14 cellular contexts compared by ENCODE assay signal in genomic region chr2:209661286-209661685, GRCh38.
DNase-seq lines count a peak whose midpoint lies in the region; ATAC-seq and TF ChIP-seq lines count a peak whose summit lies in the region.
"Had no signal": no experiment of that assay in that cellular context is flagged by ENCODE, and none has a peak within 500 bp of the region (broad histone marks: within the 10 kb centered on the region; RNA-seq: fewer than 3 reads in every experiment).

No MANE protein-coding gene starts in this region.

- peaks cover 13% of the 10 kb centered on the region for H3K4me1 Mint-ChIP-seq in nephron progenitor cell
- H3K4me1 Mint-ChIP-seq in activated CD8-positive, alpha-beta T cell treated with anti-CD3 and anti-CD28 coated beads, Interleukin-2, amount 10 ng/mL, durations not matched to agents 7 days and 5 days (ENCODE audit: low read depth), result no peaks in the 10 kb centered on the region
- H3K4me1 Mint-ChIP-seq: activated naive CD4-positive, alpha-beta T cell treated with anti-CD3 and anti-CD28 coated beads, Interleukin-2, amount 10 ng/mL, durations not matched to agents 7 days and 5 days had no signal

- no peaks in the 10 kb centered on the region for H3K27me3 Mint-ChIP-seq in nephron progenitor cell (ENCODE audit: low read depth, poor library complexity)
- no peaks in the 10 kb centered on the region for H3K27me3 Mint-ChIP-seq in activated CD8-positive, alpha-beta T cell treated with anti-CD3 and anti-CD28 coated beads, Interleukin-2, amount 10 ng/mL, durations not matched to agents 7 days and 5 days (ENCODE audit: low read depth)
- H3K27me3 Mint-ChIP-seq: activated naive CD4-positive, alpha-beta T cell treated with anti-CD3 and anti-CD28 coated beads, Interleukin-2, amount 10 ng/mL, durations not matched to agents 7 days and 5 days had no signal

- no peak overlapping the region for H3K4me3 ChIP-seq in HAP-1
- H3K4me3 ChIP-seq in dorsolateral prefrontal cortex, result peak overlapping the region; percentile 2 to 65 (median 45)
- H3K4me3 ChIP-seq in psoas muscle, result no peak overlapping the region
- H3K4me3 ChIP-seq in spleen, result no peak overlapping the region
- H3K4me3 ChIP-seq: BLaER1 treated with 17β-estradiol and CSF1 and Interleukin-3, amounts not matched to agents 10 nM and 100 nM; lung had no signal

- TF ChIP-seq POLR2A in spleen (IDR thresholded peaks at IDR 0.05), result no peak

- H3K9me3 ChIP-seq in HAP-1 (no peaks in the 10 kb centered on the region), psoas muscle (peaks cover 5% of the 10 kb centered on the region), spleen (no peaks in the 10 kb centered on the region)

- no peak overlapping the region for H3K27ac Mint-ChIP-seq in nephron progenitor cell
- H3K27ac Mint-ChIP-seq in activated CD8-positive, alpha-beta T cell treated with anti-CD3 and anti-CD28 coated beads, Interleukin-2, amount 10 ng/mL, durations not matched to agents 7 days and 5 days, result no peak overlapping the region
- H3K27ac Mint-ChIP-seq: activated naive CD4-positive, alpha-beta T cell treated with anti-CD3 and anti-CD28 coated beads, Interleukin-2, amount 10 ng/mL, durations not matched to agents 7 days and 5 days; T-helper 2 cell treated with Interferon-gamma antibody and Interleukin-4, amounts not matched to agents 5 μg/mL and 100 μg/mL, for 36 hours had no signal

- intact Hi-C loops in dorsolateral prefrontal cortex (cut with DNase I), result loop anchor here in 1 of 2 donors (10.0 kb wide), 1 partner anchor 76 kb away; no protein-coding TSS in a partner anchor
- intact Hi-C loops in psoas muscle (cut with DNase I), result no loop called here
- intact Hi-C loops in spleen (cut with DNase I; ENCODE audit: low total_unique reads), result no loop called here

- no peaks in the 10 kb centered on the region for H3K36me3 Mint-ChIP-seq in nephron progenitor cell (ENCODE audit: low read depth)
- no peaks in the 10 kb centered on the region for H3K36me3 Mint-ChIP-seq in activated CD8-positive, alpha-beta T cell treated with anti-CD3 and anti-CD28 coated beads, Interleukin-2, amount 10 ng/mL, durations not matched to agents 7 days and 5 days (ENCODE audit: low read depth)
- H3K36me3 Mint-ChIP-seq: activated naive CD4-positive, alpha-beta T cell treated with anti-CD3 and anti-CD28 coated beads, Interleukin-2, amount 10 ng/mL, durations not matched to agents 7 days and 5 days had no signal

- WGBS in psoas muscle, 3 donors, result 65 to 81% (median 76%) methylated on average over 8 of the region's 8 CpGs
- WGBS in spleen, 5 donors, result 53 to 65% (median 61%) methylated on average over 8 of the region's 8 CpGs

- POLR2A ChIA-PET in activated CD8-positive, alpha-beta T cell treated with anti-CD3 and anti-CD28 coated beads, Interleukin-2, amount 10 ng/mL, durations not matched to agents 7 days and 5 days (lab: Charles Lee), result no interaction called here

- TF ChIP-seq CTCF in dorsolateral prefrontal cortex (IDR thresholded peaks at IDR 0.05 in 54 of 56, conservative IDR thresholded peaks at IDR 0.05 in 2 of 56; ENCODE audit: low read depth in 1 of 56, partially characterized antibody in 56 of 56) (no peak), nephron progenitor cell (IDR thresholded peaks at IDR 0.05) (no peak), psoas muscle (IDR thresholded peaks at IDR 0.05) (no peak), spleen (IDR thresholded peaks at IDR 0.05 in 8 of 11, conservative IDR thresholded peaks at IDR 0.05 in 3 of 11) (no peak)

- H3K27ac ChIP-seq in dorsolateral prefrontal cortex (peak overlapping the region in 52 of 59 donors; percentile 0 to 88 (median 58)), psoas muscle (no peak overlapping the region), spleen (no peak overlapping the region)
- H3K27ac ChIP-seq: BLaER1 treated with 17β-estradiol and CSF1 and Interleukin-3, amounts not matched to agents 10 nM and 100 nM had no signal

- CTCF ChIA-PET in activated CD8-positive, alpha-beta T cell treated with anti-CD3 and anti-CD28 coated beads, Interleukin-2, amount 10 ng/mL, durations not matched to agents 7 days and 5 days (lab: Charles Lee), result no interaction called here

- in situ Hi-C loops in HAP-1 (cut with MboI; ENCODE audit: low sequenced_read_pairs), result no loop called here

- DNase-seq in HAP-1 (ENCODE audit: low spot score in 2 of 2) (peak; percentile 63 to 68), NCI-H2227 treated with DMSO at 0.1 percent for 48 hours (lab: John Stamatoyannopoulos, UW) (peak; percentile 96), dorsolateral prefrontal cortex (peak in 9 of 10 donors; percentile 15 to 77 (median 65)), nephron progenitor cell (peak; percentile 5), psoas muscle (no peak), spleen (no peak)
- no peak for DNase-seq in activated CD8-positive, alpha-beta T cell treated with anti-CD3 and anti-CD28 coated beads, Interleukin-2, amount 10 ng/mL, durations not matched to agents 7 days and 5 days
- DNase-seq: activated naive CD4-positive, alpha-beta T cell treated with anti-CD3 and anti-CD28 coated beads, Interleukin-2, amount 10 ng/mL, durations not matched to agents 7 days and 5 days; foreskin melanocyte; stimulated activated naive CD8-positive, alpha-beta T cell treated with anti-CD3 and anti-CD28 coated beads, Interleukin-15, Interleukin-2, amounts not matched to agents 100 U/mL and 50 U/mL, for 24 hours had no signal

- ATAC-seq in psoas muscle, result no peak
- ATAC-seq in HG02610 (IDR thresholded peaks at IDR 0.05; ENCODE audit: unreplicated experiment), result no peak
- no peak for ATAC-seq in activated CD8-positive, alpha-beta T cell treated with anti-CD3 and anti-CD28 coated beads, Interleukin-2, amount 10 ng/mL, durations not matched to agents 7 days and 5 days
- ATAC-seq: stimulated activated naive CD8-positive, alpha-beta T cell treated with anti-CD3 and anti-CD28 coated beads, Interleukin-15, Interleukin-2, amounts not matched to agents 100 U/mL and 50 U/mL, for 24 hours had no signal

- no peaks in the 10 kb centered on the region for H3K27me3 ChIP-seq in HAP-1 (ENCODE audit: low read depth)
- H3K27me3 ChIP-seq in dorsolateral prefrontal cortex, result peaks cover 0 to 3% (median 0%) of the 10 kb centered on the region in 45 donors
- no peaks in the 10 kb centered on the region for H3K27me3 ChIP-seq in psoas muscle (ENCODE audit: insufficient read depth in 3 of 3, low read length in 2 of 3)
- H3K27me3 ChIP-seq in spleen (replicated peaks in 1 of 7), result no peaks in the 10 kb centered on the region
- H3K27me3 ChIP-seq: BLaER1 treated with 17β-estradiol and CSF1 and Interleukin-3, amounts not matched to agents 10 nM and 100 nM had no signal

- peaks cover 23% of the 10 kb centered on the region for H3K4me1 ChIP-seq in HAP-1
- no peaks in the 10 kb centered on the region for H3K4me1 ChIP-seq in psoas muscle
- no peaks in the 10 kb centered on the region for H3K4me1 ChIP-seq in spleen
- H3K4me1 ChIP-seq: BLaER1 treated with 17β-estradiol and CSF1 and Interleukin-3, amounts not matched to agents 10 nM and 100 nM had no signal

- peak overlapping the region; percentile 64 for H3K4me3 Mint-ChIP-seq in nephron progenitor cell
- no peak overlapping the region for H3K4me3 Mint-ChIP-seq in activated CD8-positive, alpha-beta T cell treated with anti-CD3 and anti-CD28 coated beads, Interleukin-2, amount 10 ng/mL, durations not matched to agents 7 days and 5 days
- H3K4me3 Mint-ChIP-seq: activated naive CD4-positive, alpha-beta T cell treated with anti-CD3 and anti-CD28 coated beads, Interleukin-2, amount 10 ng/mL, durations not matched to agents 7 days and 5 days; T-helper 2 cell treated with Interferon-gamma antibody and Interleukin-4, amounts not matched to agents 5 μg/mL and 100 μg/mL, for 36 hours had no signal

- H3K36me3 ChIP-seq in HAP-1 (replicated peaks) (no peaks in the 10 kb centered on the region), psoas muscle (ENCODE audit: insufficient read depth in 1 of 2, low read depth in 1 of 2) (no peaks in the 10 kb centered on the region), spleen (no peaks in the 10 kb centered on the region)
- H3K36me3 ChIP-seq: BLaER1 treated with 17β-estradiol and CSF1 and Interleukin-3, amounts not matched to agents 10 nM and 100 nM had no signal

- no peaks in the 10 kb centered on the region for H3K9me3 Mint-ChIP-seq in nephron progenitor cell
- peaks cover 4% of the 10 kb centered on the region for H3K9me3 Mint-ChIP-seq in activated CD8-positive, alpha-beta T cell treated with anti-CD3 and anti-CD28 coated beads, Interleukin-2, amount 10 ng/mL, durations not matched to agents 7 days and 5 days (ENCODE audit: insufficient read depth)
- H3K9me3 Mint-ChIP-seq: T-helper 2 cell treated with Interferon-gamma antibody and Interleukin-4, amounts not matched to agents 5 μg/mL and 100 μg/mL, for 36 hours had no signal

Comparison
In these comparisons a context has a peak if more than half of its experiments do, and no peak if none do; other contexts are left out.
1. DNase-seq: peak in HAP-1 (2 of 2), NCI-H2227 treated with DMSO at 0.1 percent for 48 hours (single experiment), dorsolateral prefrontal cortex (9 of 10) and nephron progenitor cell (single experiment); none in psoas muscle (0 of 2), spleen (single experiment) and activated CD8-positive, alpha-beta T cell treated with anti-CD3 and anti-CD28 coated beads, Interleukin-2, amount 10 ng/mL, durations not matched to agents 7 days and 5 days (single experiment).
2. H3K4me3 ChIP-seq: peak in dorsolateral prefrontal cortex (59 of 59); none in HAP-1 (single experiment), psoas muscle (single experiment) and spleen (0 of 8).
3. H3K27ac ChIP-seq: peak in dorsolateral prefrontal cortex (52 of 59); none in psoas muscle (single experiment) and spleen (0 of 8).